In genomic region chr1:9615316-9616063, GRCh38 we compare ENCODE assay signal across 1 cellular context.
TF ChIP-seq lines count a peak whose summit lies in the region.

No MANE protein-coding gene starts in this region.

TF ChIP-seq in K562, 482 proteins besides CTCF, POLR2A, EP300 and RAD21 (continues in another document):
- TF ChIP-seq TSHZ1 (CRISPR knock-in tag; IDR thresholded peaks at IDR 0.05) (no peak), COPS2 (conservative IDR thresholded peaks at IDR 0.05) (no peak), NFIC (IDR thresholded peaks at IDR 0.05) (peak; percentile 73), ZNF780A (CRISPR knock-in tag; IDR thresholded peaks at IDR 0.05) (no peak), TBL1XR1 (IDR thresholded peaks at IDR 0.05; ENCODE audit: low read length in 2 of 2) (no peak), NR0B1 (IDR thresholded peaks at IDR 0.05; ENCODE audit: partially characterized antibody) (no peak), ETV6 (IDR thresholded peaks at IDR 0.05; ENCODE audit: borderline replicate concordance in 1 of 2, low read depth in 2 of 2, low read length in 1 of 2) (no peak), ETV6 (CRISPR knock-in tag; IDR thresholded peaks at IDR 0.05; ENCODE audit: borderline replicate concordance) (no peak), POLR3A (IDR thresholded peaks at IDR 0.05; ENCODE audit: borderline replicate concordance, extremely low read depth, insufficient read depth, insufficient read length) (no peak), DNMT1 (IDR thresholded peaks at IDR 0.05) (no peak), JUND (IDR thresholded peaks at IDR 0.05; ENCODE audit: borderline replicate concordance, low read depth, low read length) (no peak; the same call in 1 of the 2 replicates), JUND (tag; IDR thresholded peaks at IDR 0.05; ENCODE audit: borderline replicate concordance, low read depth, low read length) (peak; percentile 44; the same call in 1 of the 3 replicates), E2F1 (CRISPR knock-in tag; IDR thresholded peaks at IDR 0.05) (no peak), SMARCC2 (IDR thresholded peaks at IDR 0.05; ENCODE audit: low read depth) (no peak), GTF2A2 (tag; IDR thresholded peaks at IDR 0.05) (no peak), YY1 (IDR thresholded peaks at IDR 0.05; ENCODE audit: borderline replicate concordance in 1 of 3, control insufficient read depth in 1 of 3, extremely low read depth in 1 of 3, insufficient read depth in 3 of 3, insufficient read length in 1 of 3, insufficient replicate concordance in 2 of 3, low read depth in 1 of 3, low read length in 2 of 3) (no peak), CEBPG (CRISPR knock-in tag; IDR thresholded peaks at IDR 0.05) (peak; percentile 71; the same call in 1 of the 2 replicates), CEBPG (tag; conservative IDR thresholded peaks at IDR 0.05 in 1 of 2, IDR thresholded peaks at IDR 0.05 in 1 of 2) (peak; percentile 76 to 82), E4F1 (CRISPR knock-in tag; IDR thresholded peaks at IDR 0.05; ENCODE audit: borderline replicate concordance) (no peak), CSDE1 (IDR thresholded peaks at IDR 0.05) (no peak), E2F5 (CRISPR knock-in tag; IDR thresholded peaks at IDR 0.05) (no peak), THAP7 (CRISPR knock-in tag; IDR thresholded peaks at IDR 0.05) (no peak), MCM7 (IDR thresholded peaks at IDR 0.05) (no peak), SETDB1 (IDR thresholded peaks at IDR 0.05; ENCODE audit: low read length) (no peak), RFX5 (IDR thresholded peaks at IDR 0.05; ENCODE audit: low read depth, low read length) (no peak), ZBTB17 (CRISPR knock-in tag; IDR thresholded peaks at IDR 0.05) (0 out of 2 replicates have a peak, but pooled peaks have one; percentile 16), TFAP4 (CRISPR knock-in tag; IDR thresholded peaks at IDR 0.05; ENCODE audit: borderline replicate concordance) (peak; percentile 97), ZNF830 (CRISPR knock-in tag; IDR thresholded peaks at IDR 0.05) (0 out of 2 replicates have a peak, but pooled peaks have one; percentile 29), HMG20A (CRISPR knock-in tag; conservative IDR thresholded peaks at IDR 0.05) (no peak), ZC3H4 (CRISPR knock-in tag; IDR thresholded peaks at IDR 0.05; ENCODE audit: borderline replicate concordance) (no peak), PTTG1 (tag; IDR thresholded peaks at IDR 0.05; ENCODE audit: low read depth) (no peak), ZNF174 (CRISPR knock-in tag; IDR thresholded peaks at IDR 0.05) (no peak), NCOR1 (IDR thresholded peaks at IDR 0.05) (no peak), EHMT2 (IDR thresholded peaks at IDR 0.05) (no peak), SLC30A9 (CRISPR knock-in tag; IDR thresholded peaks at IDR 0.05) (no peak), ZNF384 (IDR thresholded peaks at IDR 0.05; ENCODE audit: low read depth, low read length) (no peak), XRCC3 (IDR thresholded peaks at IDR 0.05) (no peak), MTA3 (IDR thresholded peaks at IDR 0.05; ENCODE audit: borderline replicate concordance) (no peak), ZNF23 (CRISPR knock-in tag; IDR thresholded peaks at IDR 0.05) (no peak), TOE1 (IDR thresholded peaks at IDR 0.05; ENCODE audit: borderline replicate concordance) (no peak), TOE1 (CRISPR knock-in tag; IDR thresholded peaks at IDR 0.05; ENCODE audit: borderline replicate concordance, low read depth) (no peak), CTBP1 (IDR thresholded peaks at IDR 0.05; ENCODE audit: borderline replicate concordance) (peak; percentile 60; the same call in 1 of the 2 replicates), DACH1 (IDR thresholded peaks at IDR 0.05; ENCODE audit: partially characterized antibody) (no peak), C11orf30 (IDR thresholded peaks at IDR 0.05; ENCODE audit: low read depth) (no peak), FOXK1 (CRISPR knock-in tag; IDR thresholded peaks at IDR 0.05; ENCODE audit: borderline replicate concordance) (no peak), OTX1 (CRISPR knock-in tag; IDR thresholded peaks at IDR 0.05) (no peak), TAF15 (IDR thresholded peaks at IDR 0.05; ENCODE audit: low read depth, low read length) (no peak), SNIP1 (IDR thresholded peaks at IDR 0.05; ENCODE audit: low read depth) (no peak), HDAC3 (IDR thresholded peaks at IDR 0.05; ENCODE audit: borderline replicate concordance, partially characterized antibody) (no peak), TAF7 (tag; IDR thresholded peaks at IDR 0.05) (no peak), SMAD3 (CRISPR knock-in tag; conservative IDR thresholded peaks at IDR 0.05) (0 out of 2 replicates have a peak, but pooled peaks have one; percentile 45), MIER1 (IDR thresholded peaks at IDR 0.05; ENCODE audit: low read depth) (no peak), IRF2 (CRISPR knock-in tag; IDR thresholded peaks at IDR 0.05) (no peak), CEBPB (tag; IDR thresholded peaks at IDR 0.05) (peak; percentile 85), MEF2D (tag; conservative IDR thresholded peaks at IDR 0.05; ENCODE audit: low read depth) (no peak), POLR2AphosphoS5 (IDR thresholded peaks at IDR 0.05; ENCODE audit: control insufficient read depth, insufficient read depth, low read depth, low read length) (peak; percentile 22; the same call in 1 of the 2 replicates), VEZF1 (CRISPR knock-in tag; IDR thresholded peaks at IDR 0.05) (peak; percentile 28; the same call in 1 of the 2 replicates), ZBTB26 (CRISPR knock-in tag; IDR thresholded peaks at IDR 0.05) (no peak), ZNF217 (CRISPR knock-in tag; IDR thresholded peaks at IDR 0.05) (no peak), L3MBTL2 (IDR thresholded peaks at IDR 0.05) (no peak), MBD2 (IDR thresholded peaks at IDR 0.05; ENCODE audit: borderline replicate concordance, low read depth) (no peak), ZBTB34 (CRISPR knock-in tag; IDR thresholded peaks at IDR 0.05) (no peak), HOXB6 (CRISPR knock-in tag; IDR thresholded peaks at IDR 0.05; ENCODE audit: borderline replicate concordance) (no peak), ZNF699 (CRISPR knock-in tag; IDR thresholded peaks at IDR 0.05; ENCODE audit: insufficient replicate concordance) (no peak)
